ENCODE assay signal across 25 cellular contexts in genomic region chr13:38575427-38575826, GRCh38.
A peak's percentile ranks its signal among the peaks of the same experiment; 100 is the strongest.
DNase-seq lines count a peak whose midpoint lies in the region; ATAC-seq, FAIRE-seq and TF ChIP-seq lines count a peak whose summit lies in the region.
"Had no signal": no experiment of that assay in that cellular context is flagged by ENCODE, and none has a peak within 500 bp of the region (broad histone marks: within the 10 kb centered on the region; RNA-seq: fewer than 3 reads in every experiment).

No MANE protein-coding gene starts in this region.

- intact Hi-C loops in mucosa of descending colon (cut with DNase I, micrococcal nuclease) = no loop called here

- FAIRE-seq in D721Med (lab: Jason Lieb, UNC) = peak; percentile 60
- FAIRE-seq: A549, GM12878, GM12892, GM18507, GM19239 had no signal

- no peak overlapping the region for H2AFZ ChIP-seq in hepatocyte

- H4K20me1 ChIP-seq in hepatocyte (ENCODE audit: insufficient read depth, poor library complexity, severe bottlenecking) = no peaks in the 10 kb centered on the region
- H4K20me1 ChIP-seq: BLaER1 treated with 17β-estradiol and CSF1 and Interleukin-3, amounts not matched to agents 10 nM and 100 nM had no signal

- TF ChIP-seq CTCF in D721Med (IDR thresholded peaks at IDR 0.05; ENCODE audit: insufficient read depth, missing control alignments) = no peak
- TF ChIP-seq CTCF in hepatocyte (IDR thresholded peaks at IDR 0.05; ENCODE audit: poor library complexity) = no peak
- TF ChIP-seq CTCF in mucosa of descending colon (IDR thresholded peaks at IDR 0.05) = no peak

- H3K4me1 ChIP-seq in hepatocyte (ENCODE audit: insufficient read depth) (peaks cover 8% of the 10 kb centered on the region), mucosa of descending colon (ENCODE audit: low read depth) (no peaks in the 10 kb centered on the region)
- H3K4me1 ChIP-seq: A549; BLaER1 treated with 17β-estradiol and CSF1 and Interleukin-3, amounts not matched to agents 10 nM and 100 nM; Caco-2 had no signal

- DNase-seq in D721Med (ENCODE audit: insufficient read length, low spot score) = no peak
- DNase-seq in hepatocyte (ENCODE audit: low spot score) = no peak
- DNase-seq in mucosa of descending colon = peak in 1 of 3 donors; percentile 4
- DNase-seq in NCI-H1694 (lab: John Stamatoyannopoulos, UW) = no peak
- no peak for DNase-seq in cerebellar nuclear complex (lab: John Stamatoyannopoulos, UW)
- DNase-seq: AML-193; Caco-2; Calu3; CD4-positive, alpha-beta T cell; CD8-positive, alpha-beta T cell; DMS 273 treated with DMSO at 0.1 percent for 48 hours; DMS153; DMS53; DMS79; DND-41; EL; GDM1 had no signal

- no peaks in the 10 kb centered on the region for H3K36me3 ChIP-seq in hepatocyte (replicated peaks; ENCODE audit: insufficient read depth, low read depth)
- H3K36me3 ChIP-seq in mucosa of descending colon (ENCODE audit: low read depth) = no peaks in the 10 kb centered on the region
- H3K36me3 ChIP-seq: BLaER1 treated with 17β-estradiol and CSF1 and Interleukin-3, amounts not matched to agents 10 nM and 100 nM had no signal

- WGBS in hepatocyte (ENCODE audit: low lambda C conversion rate, missing lambda C conversion rate) = 18% methylated on average over 2 of the region's 2 CpGs

- H3K27me3 ChIP-seq in hepatocyte = no peaks in the 10 kb centered on the region
- H3K27me3 ChIP-seq: BLaER1 treated with 17β-estradiol and CSF1 and Interleukin-3, amounts not matched to agents 10 nM and 100 nM had no signal

- no peaks in the 10 kb centered on the region for H3K79me2 ChIP-seq in hepatocyte

- H3K9me3 ChIP-seq in hepatocyte (ENCODE audit: low read depth) (no peaks in the 10 kb centered on the region), mucosa of descending colon (no peaks in the 10 kb centered on the region)
- H3K9me3 ChIP-seq: A549; BLaER1 treated with 17β-estradiol and CSF1 and Interleukin-3, amounts not matched to agents 10 nM and 100 nM; Caco-2 had no signal

- ATAC-seq in mucosa of descending colon = peak; percentile 64
- ATAC-seq: A549; CD8-positive, alpha-beta T cell; GM12878 had no signal

- H3K27ac ChIP-seq in hepatocyte = peak overlapping the region; percentile 6
- H3K27ac ChIP-seq: 22Rv1; A549; BLaER1 treated with 17β-estradiol and CSF1 and Interleukin-3, amounts not matched to agents 10 nM and 100 nM; C4-2B had no signal

- H3K4me3 ChIP-seq in hepatocyte (no peak overlapping the region), mucosa of descending colon (no peak overlapping the region)
- H3K4me3 ChIP-seq: A549; BLaER1 treated with 17β-estradiol and CSF1 and Interleukin-3, amounts not matched to agents 10 nM and 100 nM; GM12878 had no signal

- H3K9me2 ChIP-seq in hepatocyte (replicated peaks; ENCODE audit: insufficient read depth) = no peaks in the 10 kb centered on the region

- H3K4me2 ChIP-seq in hepatocyte = peak overlapping the region; percentile 35
- H3K4me2 ChIP-seq: A549; BLaER1 treated with 17β-estradiol and CSF1 and Interleukin-3, amounts not matched to agents 10 nM and 100 nM had no signal
